In genomic region chr13:41017744-41018582, GRCh38 we compare ENCODE assay signal across 9 cellular contexts. TPM values are rescaled to one million over a fixed set of nuclear protein-coding genes. Genes with fewer than 3 reads are reported as not detected.
A peak's percentile ranks its signal among the peaks of the same experiment; 100 is the strongest.
DNase-seq lines count a peak whose midpoint lies in the region; ATAC-seq and TF ChIP-seq lines count a peak whose summit lies in the region.
"Had no signal": no experiment of that assay in that cellular context is flagged by ENCODE, and none has a peak within 500 bp of the region (broad histone marks: within the 10 kb centered on the region; RNA-seq: fewer than 3 reads in every experiment).

No MANE protein-coding gene starts in this region.

- no peaks in the 10 kb centered on the region for H3K27me3 Mint-ChIP-seq in CD8-positive, alpha-beta memory T cell
- H3K27me3 Mint-ChIP-seq in MCF 10A (ENCODE audit: insufficient read depth, unreplicated experiment) = no peaks in the 10 kb centered on the region
- no peaks in the 10 kb centered on the region for H3K27me3 Mint-ChIP-seq in natural killer cell (ENCODE audit: low read depth in 2 of 2)

- H3K36me3 ChIP-seq in CD8-positive, alpha-beta memory T cell (ENCODE audit: insufficient read depth, low read length) = no peaks in the 10 kb centered on the region

- no peaks in the 10 kb centered on the region for H3K9me3 Mint-ChIP-seq in CD8-positive, alpha-beta memory T cell
- no peaks in the 10 kb centered on the region for H3K9me3 Mint-ChIP-seq in MCF 10A (ENCODE audit: unreplicated experiment)
- H3K9me3 Mint-ChIP-seq in natural killer cell = no peaks in the 10 kb centered on the region

- CTCF ChIA-PET in CD8-positive, alpha-beta memory T cell (lab: Charles Lee) = interaction anchor here (1.0 to 2.4 kb wide), 4 partner anchors 12 to 96 kb away, joined by 3 to 8 read pairs (median 6); partner anchors contain the start of gene WBP4
- CTCF ChIA-PET in MCF 10A (lab: Yijun Ruan, JAX) = interaction anchor here (1.2 to 1.4 kb wide), 2 partner anchors 37 to 44 kb away, joined by 4 to 6 read pairs; no protein-coding TSS in a partner anchor

- peak overlapping the region; percentile 89 to 95 (median 92) for H3K4me3 Mint-ChIP-seq in CD8-positive, alpha-beta memory T cell
- H3K4me3 Mint-ChIP-seq in MCF 10A (ENCODE audit: unreplicated experiment) (peak overlapping the region; percentile 77), natural killer cell (peak overlapping the region; percentile 99)

- H3K4me1 ChIP-seq in CD8-positive, alpha-beta memory T cell (ENCODE audit: insufficient read depth, low read length) = peaks cover 34% of the 10 kb centered on the region

- no peaks in the 10 kb centered on the region for H3K27me3 ChIP-seq in CD8-positive, alpha-beta memory T cell (ENCODE audit: insufficient read depth, low read length, poor library complexity, severe bottlenecking)

- peaks cover 0 to 28% (median 0%) of the 10 kb centered on the region in 3 donors for H3K36me3 Mint-ChIP-seq in CD8-positive, alpha-beta memory T cell
- H3K36me3 Mint-ChIP-seq in MCF 10A (ENCODE audit: insufficient read depth, unreplicated experiment) = no peaks in the 10 kb centered on the region
- no peaks in the 10 kb centered on the region for H3K36me3 Mint-ChIP-seq in natural killer cell

- intact Hi-C loops in MCF 10A (cut with micrococcal nuclease) = loop anchor here (2.0 kb wide), 1 partner anchor 43 kb away; the partner anchor contains the start of gene WBP4
- intact Hi-C loops in natural killer cell (cut with micrococcal nuclease) = loop anchor here (1.0 to 10.0 kb wide), 5 partner anchors 10 to 53 kb away; no protein-coding TSS in a partner anchor

- no TSS peak for BruUV-seq in MCF 10A (replicated peaks; lab: Mats Ljungman, UMichigan)

- TF ChIP-seq CTCF in LNCaP clone FGC (IDR thresholded peaks at IDR 0.05; ENCODE audit: control insufficient read depth, extremely low read depth, insufficient read depth) (no peak), MCF 10A (IDR thresholded peaks at IDR 0.05; ENCODE audit: unreplicated experiment) (no peak), natural killer cell (IDR thresholded peaks at IDR 0.05) (no peak)

- DNase-seq in CD8-positive, alpha-beta memory T cell = no peak
- DNase-seq in LNCaP clone FGC (ENCODE audit: low read depth) (no peak), MCF 10A (ENCODE audit: unreplicated experiment) (peak; percentile 35), natural killer cell (no peak), ureter (ENCODE audit: low spot score) (no peak)
- DNase-seq: NCI-H2081 had no signal

- H3K27ac Mint-ChIP-seq in CD8-positive, alpha-beta memory T cell = peak overlapping the region; percentile 80 to 97 (median 92)
- H3K27ac Mint-ChIP-seq in MCF 10A (ENCODE audit: low read depth, unreplicated experiment) (peak overlapping the region; percentile 99), natural killer cell (peak overlapping the region; percentile 91 to 98)

- POLR2A ChIA-PET in CD8-positive, alpha-beta memory T cell (lab: Charles Lee) = interaction anchor here (0.6 to 3.5 kb wide), 11 partner anchors 12 to 84 kb away, joined by 3 to 31 read pairs (median 5); partner anchors contain the start of gene WBP4
- POLR2A ChIA-PET in MCF 10A (lab: Yijun Ruan, JAX) = interaction anchor here (0.6 to 11.0 kb wide), 16 partner anchors 10 to 294 kb away, joined by 3 to 283 read pairs (median 5); partner anchors contain the start of gene WBP4

- ATAC-seq in natural killer cell (peak in 2 of 3 donors; percentile 17 to 25), HG03139 (IDR thresholded peaks at IDR 0.05; ENCODE audit: unreplicated experiment) (no peak), HG03108 (IDR thresholded peaks at IDR 0.05; ENCODE audit: unreplicated experiment) (no peak), GM21515 (IDR thresholded peaks at IDR 0.05; ENCODE audit: unreplicated experiment) (no peak)

- H3K9me3 ChIP-seq in CD8-positive, alpha-beta memory T cell (ENCODE audit: low read length) = no peaks in the 10 kb centered on the region

- peaks cover 44 to 63% (median 58%) of the 10 kb centered on the region in 3 donors for H3K4me1 Mint-ChIP-seq in CD8-positive, alpha-beta memory T cell
- H3K4me1 Mint-ChIP-seq in MCF 10A (ENCODE audit: insufficient read depth, unreplicated experiment) (peaks cover 33% of the 10 kb centered on the region), natural killer cell (peaks cover 54 to 60% of the 10 kb centered on the region in 2 donors)

- H3K4me3 ChIP-seq in CD8-positive, alpha-beta memory T cell (ENCODE audit: low read length) = peak overlapping the region; percentile 53
- H3K4me3 ChIP-seq in LNCaP clone FGC (ENCODE audit: low read depth, low read length) = peak overlapping the region; percentile 48

- H3K27ac ChIP-seq in CD8-positive, alpha-beta memory T cell (ENCODE audit: low read depth, low read length) = peak overlapping the region; percentile 91

RNA-seq across cellular contexts. Expression of gene ELF1, which starts 1.2 kb away (rescaled TPM):
- 10 to 100 TPM; 76.8 to 77.6 TPM for total RNA-seq in CD8-positive, alpha-beta memory T cell
- polyA plus RNA-seq in CD8-positive, alpha-beta memory T cell = 139 TPM
- total RNA-seq in MCF 10A (2022) (73.7 and 82.1 TPM in 2 replicates), natural killer cell (100 to 1,000 TPM; 174 to 216 (median 193) TPM), ureter (124 TPM)

RNA-seq across cellular contexts. Expression of gene WBP4, which starts 43.3 kb away (rescaled TPM):
- 10 to 100 TPM; 15.5 to 15.8 TPM for total RNA-seq in CD8-positive, alpha-beta memory T cell
- 4.7 TPM for polyA plus RNA-seq in CD8-positive, alpha-beta memory T cell
- total RNA-seq in MCF 10A (2022) (14.7 and 16.0 TPM in 2 replicates), natural killer cell (1 to 10 TPM; 4.2 to 6.8 (median 5.1) TPM), ureter (11.3 TPM)

Comparison
In these comparisons a context has a peak if more than half of its experiments do, and no peak if none do; other contexts are left out.
1. ATAC-seq: peak in natural killer cell (2 of 3); none in HG03139 (single experiment), HG03108 (single experiment) and GM21515 (single experiment).
2. Peak in every context shown above with its lines, with median percentiles within 50 percentile points of each other: H3K27ac Mint-ChIP-seq and H3K4me3 Mint-ChIP-seq.